ENCODE assay signal across 35 cellular contexts in genomic region chr2:73027340-73027739, GRCh38.
"Had no signal": no experiment of that assay in that cellular context is flagged by ENCODE, and none has a peak within 500 bp of the region (broad histone marks: within the 10 kb centered on the region; RNA-seq: fewer than 3 reads in every experiment).

No MANE protein-coding gene starts in this region.

- H3K9me3 Mint-ChIP-seq: activated B cell treated with CpG ODN at 0.5 μM for 24 hours; activated CD4-positive, alpha-beta memory T cell treated with anti-CD3 and anti-CD28 coated beads for 36 hours; activated CD4-positive, alpha-beta T cell treated with anti-CD3 and anti-CD28 coated beads, Interleukin-2, amount 10 ng/mL, durations not matched to agents 24 days and 14 days; activated CD8-positive, alpha-beta T cell treated with anti-CD3 and anti-CD28 coated beads for 36 hours; activated naive CD4-positive, alpha-beta T cell treated with anti-CD3 and anti-CD28 coated beads for 36 hours; activated naive CD4-positive, alpha-beta T cell treated with anti-CD3 and anti-CD28 coated beads, Interleukin-2, amount 50 U/mL, for 72 hours; activated naive CD8-positive, alpha-beta T cell treated with anti-CD3 and anti-CD28 coated beads for 36 hours; activated T-cell treated with anti-CD3 and anti-CD28 coated beads, Interleukin-2, amount 50 U/mL, for 4 hours; activated T-cell treated with anti-CD3 and anti-CD28 coated beads, Interleukin-2, amount 50 U/mL, for 72 hours; activated T-helper 1 cell treated with anti-CD3 and anti-CD28 coated beads, Interleukin-12 subunit alpha, Interleukin-12 subunit beta, Interleukin-2, Interleukin-4 antibody, amounts not matched to agents 30 ng/mL and 10 ng/mL and 1 ng/mL, durations not matched to agents 14 hours and 24 hours and 36 hours; activated T-helper 17 cell treated with anti-CD3 and anti-CD28 coated beads, Interleukin-2, amount 50 U/mL, for 72 hours; T-helper 1 cell treated with Interleukin-12 subunit alpha and Interleukin-12 subunit beta and Interleukin-4 antibody, amounts not matched to agents 30 μg/mL and 1 μg/mL, for 36 hours; T-helper 2 cell treated with Interferon-gamma antibody and Interleukin-4, amounts not matched to agents 5 μg/mL and 100 μg/mL, for 36 hours had no signal

- FAIRE-seq: astrocyte had no signal

- ATAC-seq: activated CD8-positive, alpha-beta T cell treated with anti-CD3 and anti-CD28 coated beads for 36 hours; activated naive CD4-positive, alpha-beta T cell treated with anti-CD3 and anti-CD28 coated beads, Interleukin-2, amount 50 U/mL, for 72 hours; activated T-cell treated with anti-CD3 and anti-CD28 coated beads, Interleukin-2, amount 50 U/mL, for 4 hours; activated T-cell treated with anti-CD3 and anti-CD28 coated beads, Interleukin-2, amount 50 U/mL, for 72 hours; activated T-helper 17 cell treated with anti-CD3 and anti-CD28 coated beads, Interleukin-2, amount 50 U/mL, for 72 hours; body of pancreas had no signal

- H3K4me1 ChIP-seq: adrenal gland, breast epithelium had no signal

- H3K27ac ChIP-seq: adrenal gland, body of pancreas, brain microvascular endothelial cell, breast epithelium, VCaP had no signal

- DNase-seq: activated B cell treated with CpG ODN at 0.5 μM for 24 hours; activated CD4-positive, alpha-beta memory T cell treated with anti-CD3 and anti-CD28 coated beads for 36 hours; activated CD4-positive, alpha-beta T cell treated with anti-CD3 and anti-CD28 coated beads for 4 hours; activated CD4-positive, alpha-beta T cell treated with anti-CD3 and anti-CD28 coated beads, Interleukin-2, amount 10 ng/mL, durations not matched to agents 24 days and 14 days; activated CD4-positive, alpha-beta T cell treated with anti-CD3 and anti-CD28 coated beads, Interleukin-2, amount 50 U/mL, for 1 hour; activated CD4-positive, alpha-beta T cell treated with anti-CD3 and anti-CD28 coated beads, Interleukin-2, amount 50 U/mL, for 4 hours; activated CD4-positive, CD25-positive, alpha-beta regulatory T cell treated with anti-CD3 and anti-CD28 coated beads, Interleukin-2, amount 50 U/mL, for 72 hours; activated CD8-positive, alpha-beta memory T cell treated with anti-CD3 and anti-CD28 coated beads, Interleukin-2, amount 50 U/mL, for 4 hours; activated CD8-positive, alpha-beta T cell treated with anti-CD3 and anti-CD28 coated beads for 36 hours; activated effector memory CD4-positive, alpha-beta T cell treated with anti-CD3 and anti-CD28 coated beads, Interleukin-2, amount 50 U/mL, for 16 hours; activated gamma-delta T cell treated with Interleukin-2 at 50 U/mL for 16 hours; activated naive CD4-positive, alpha-beta T cell; activated naive CD4-positive, alpha-beta T cell treated with anti-CD3 and anti-CD28 coated beads for 36 hours; activated naive CD4-positive, alpha-beta T cell treated with anti-CD3 and anti-CD28 coated beads, Interleukin-2, amount 50 U/mL, for 16 hours; activated naive CD8-positive, alpha-beta T cell treated with anti-CD3 and anti-CD28 coated beads for 36 hours; activated T-cell treated with anti-CD3 and anti-CD28 coated beads for 4 hours; activated T-cell treated with anti-CD3 and anti-CD28 coated beads, Interleukin-2, amount 50 U/mL, for 1 hour; activated T-cell treated with anti-CD3 and anti-CD28 coated beads, Interleukin-2, amount 50 U/mL, for 4 hours; activated T-cell treated with anti-CD3 and anti-CD28 coated beads, Interleukin-2, amount 50 U/mL, for 72 hours; adrenal gland; amniotic stem cell; aorta; body of pancreas; brain microvascular endothelial cell; central memory CD4-positive, alpha-beta T cell; T-helper 2 cell; T-helper 9 cell had no signal

- H3K4me3 ChIP-seq: adrenal gland, body of pancreas, breast epithelium had no signal

- H3K27me3 Mint-ChIP-seq: activated B cell treated with CpG ODN at 0.5 μM for 24 hours; activated CD4-positive, alpha-beta memory T cell treated with anti-CD3 and anti-CD28 coated beads for 36 hours; activated CD4-positive, alpha-beta T cell treated with anti-CD3 and anti-CD28 coated beads, Interleukin-2, amount 10 ng/mL, durations not matched to agents 24 days and 14 days; activated CD8-positive, alpha-beta T cell treated with anti-CD3 and anti-CD28 coated beads for 36 hours; activated naive CD8-positive, alpha-beta T cell treated with anti-CD3 and anti-CD28 coated beads for 36 hours; activated T-helper 17 cell treated with anti-CD3 and anti-CD28 coated beads, Interleukin-2, amount 50 U/mL, for 72 hours had no signal

- H3K9me3 ChIP-seq: adrenal gland, body of pancreas, breast epithelium had no signal

- H3K36me3 Mint-ChIP-seq: activated CD4-positive, alpha-beta memory T cell treated with anti-CD3 and anti-CD28 coated beads for 36 hours; activated naive CD4-positive, alpha-beta T cell treated with anti-CD3 and anti-CD28 coated beads, Interleukin-2, amount 50 U/mL, for 72 hours had no signal

- H3K4me1 Mint-ChIP-seq: activated B cell treated with CpG ODN at 0.5 μM for 24 hours; activated CD4-positive, alpha-beta T cell treated with anti-CD3 and anti-CD28 coated beads, Interleukin-2, amount 10 ng/mL, durations not matched to agents 24 days and 14 days; activated naive CD8-positive, alpha-beta T cell treated with anti-CD3 and anti-CD28 coated beads for 36 hours; activated T-helper 17 cell treated with anti-CD3 and anti-CD28 coated beads, Interleukin-2, amount 50 U/mL, for 72 hours had no signal

- H3K27ac Mint-ChIP-seq: activated B cell treated with CpG ODN at 0.5 μM for 24 hours; activated CD4-positive, alpha-beta memory T cell treated with anti-CD3 and anti-CD28 coated beads for 36 hours; activated CD4-positive, alpha-beta T cell treated with anti-CD3 and anti-CD28 coated beads, Interleukin-2, amount 10 ng/mL, durations not matched to agents 24 days and 14 days; activated CD8-positive, alpha-beta T cell treated with anti-CD3 and anti-CD28 coated beads for 36 hours; activated naive CD4-positive, alpha-beta T cell treated with anti-CD3 and anti-CD28 coated beads for 36 hours; activated naive CD4-positive, alpha-beta T cell treated with anti-CD3 and anti-CD28 coated beads, Interleukin-2, amount 50 U/mL, for 72 hours; activated naive CD8-positive, alpha-beta T cell treated with anti-CD3 and anti-CD28 coated beads for 36 hours; activated T-cell treated with anti-CD3 and anti-CD28 coated beads, Interleukin-2, amount 50 U/mL, for 72 hours; activated T-helper 1 cell treated with anti-CD3 and anti-CD28 coated beads, Interleukin-12 subunit alpha, Interleukin-12 subunit beta, Interleukin-2, Interleukin-4 antibody, amounts not matched to agents 30 ng/mL and 10 ng/mL and 1 ng/mL, durations not matched to agents 14 hours and 24 hours and 36 hours; activated T-helper 17 cell treated with anti-CD3 and anti-CD28 coated beads, Interleukin-2, amount 50 U/mL, for 72 hours; T-helper 1 cell treated with Interleukin-12 subunit alpha and Interleukin-12 subunit beta and Interleukin-4 antibody, amounts not matched to agents 30 μg/mL and 1 μg/mL, for 36 hours; T-helper 2 cell treated with Interferon-gamma antibody and Interleukin-4, amounts not matched to agents 5 μg/mL and 100 μg/mL, for 36 hours had no signal

- H3K27me3 ChIP-seq: adrenal gland, body of pancreas, brain microvascular endothelial cell, breast epithelium had no signal

- H3K4me3 Mint-ChIP-seq: activated B cell treated with CpG ODN at 0.5 μM for 24 hours; activated CD4-positive, alpha-beta memory T cell treated with anti-CD3 and anti-CD28 coated beads for 36 hours; activated CD4-positive, alpha-beta T cell treated with anti-CD3 and anti-CD28 coated beads, Interleukin-2, amount 10 ng/mL, durations not matched to agents 24 days and 14 days; activated CD8-positive, alpha-beta T cell treated with anti-CD3 and anti-CD28 coated beads for 36 hours; activated naive CD4-positive, alpha-beta T cell treated with anti-CD3 and anti-CD28 coated beads for 36 hours; activated naive CD8-positive, alpha-beta T cell treated with anti-CD3 and anti-CD28 coated beads for 36 hours; activated T-cell treated with anti-CD3 and anti-CD28 coated beads, Interleukin-2, amount 50 U/mL, for 4 hours; activated T-cell treated with anti-CD3 and anti-CD28 coated beads, Interleukin-2, amount 50 U/mL, for 72 hours; activated T-helper 1 cell treated with anti-CD3 and anti-CD28 coated beads, Interleukin-12 subunit alpha, Interleukin-12 subunit beta, Interleukin-2, Interleukin-4 antibody, amounts not matched to agents 30 ng/mL and 10 ng/mL and 1 ng/mL, durations not matched to agents 14 hours and 24 hours and 36 hours; activated T-helper 17 cell treated with anti-CD3 and anti-CD28 coated beads, Interleukin-2, amount 50 U/mL, for 72 hours; T-helper 1 cell treated with Interleukin-12 subunit alpha and Interleukin-12 subunit beta and Interleukin-4 antibody, amounts not matched to agents 30 μg/mL and 1 μg/mL, for 36 hours; T-helper 2 cell treated with Interferon-gamma antibody and Interleukin-4, amounts not matched to agents 5 μg/mL and 100 μg/mL, for 36 hours had no signal

- H3K36me3 ChIP-seq: adrenal gland, brain microvascular endothelial cell, breast epithelium had no signal
